In the genomic region with DNA sequence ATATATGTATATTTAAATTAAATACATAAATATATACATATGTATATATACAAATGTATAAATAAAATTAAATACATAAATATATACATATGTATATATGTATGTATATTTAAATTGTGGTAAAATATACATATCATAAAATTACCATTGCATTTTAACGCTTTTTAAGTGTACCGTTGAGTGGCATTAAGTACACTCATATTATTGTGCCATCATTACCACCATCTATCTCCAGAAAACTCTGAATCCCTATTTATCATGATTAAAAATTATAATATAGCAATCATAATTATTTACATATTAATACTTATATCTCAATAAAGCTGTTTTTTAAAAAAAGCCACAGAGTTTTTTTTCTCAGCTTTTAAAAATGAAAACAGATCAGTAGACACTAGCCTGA, we compare ENCODE assay signal across 30 cellular contexts.
"Had no signal": no experiment of that assay in that cellular context is flagged by ENCODE, and none has a peak within 500 bp of the region (broad histone marks: within the 10 kb centered on the region; RNA-seq: fewer than 3 reads in every experiment).

No MANE protein-coding gene starts in this region.

- H3K4me3 Mint-ChIP-seq: naive thymus-derived CD8-positive, alpha-beta T cell; natural killer cell treated with Interleukin-12 subunit alpha and Interleukin-12 subunit beta and Interleukin-15 and Interleukin-18, amount 100 ng/mL, for 72 hours; nephron progenitor cell; neural crest cell; stimulated activated memory B cell treated with anti-CD40 and anti-IgM and Interleukin-4, amounts not matched to agents 10 μg/mL and 1 μg/mL and 100 μg/mL, for 72 hours; stimulated activated naive CD8-positive, alpha-beta T cell treated with anti-CD3 and anti-CD28 coated beads, Interleukin-15, Interleukin-2, amounts not matched to agents 100 ng/mL and 50 ng/mL, for 24 hours had no signal

- DNase-seq: naive thymus-derived CD8-positive, alpha-beta T cell; nephron progenitor cell; nucleus accumbens; pancreas; psoas muscle; right cardiac atrium; right lobe of liver; sigmoid colon; small intestine; spleen; stimulated activated CD4-positive, alpha-beta T cell treated with anti-CD3 and anti-CD28 coated beads, Interleukin-12 subunit alpha, Interleukin-12 subunit beta, amount 100 ng/mL, for 4 hours; stimulated activated CD4-positive, alpha-beta T cell treated with anti-CD3 and anti-CD28 coated beads, Interleukin-1b, Interleukin-23, amount 100 ng/mL, for 48 hours; stimulated activated CD4-positive, alpha-beta T cell treated with anti-CD3 and anti-CD28 coated beads, Interleukin-4, amount 100 ng/mL, for 1 hour; stimulated activated CD4-positive, alpha-beta T cell treated with anti-CD3 and anti-CD28 coated beads, Interleukin-4, amount 100 ng/mL, for 4 hours; stimulated activated CD8-positive, alpha-beta memory T cell treated with anti-CD3 and anti-CD28 coated beads, Interleukin-4, amount 100 ng/mL, for 48 hours; stimulated activated naive CD4-positive, alpha-beta T cell treated with Interleukin-2 at 50 U/mL for 16 hours; stomach; thyroid gland; trophoblast cell; upper lobe of left lung had no signal

- ATAC-seq: naive thymus-derived CD8-positive, alpha-beta T cell; natural killer cell treated with Interleukin-12 subunit alpha and Interleukin-12 subunit beta and Interleukin-15 and Interleukin-18, amount 100 ng/mL, for 72 hours; pancreas; psoas muscle; right cardiac atrium; right lobe of liver; stimulated activated memory B cell treated with anti-CD40 and anti-IgM and Interleukin-4, amounts not matched to agents 10 μg/mL and 1 μg/mL and 100 μg/mL, for 72 hours had no signal

- H3K36me3 ChIP-seq: neutrophil, pancreas, right lobe of liver, sigmoid colon, spleen, stomach, thoracic aorta, thyroid gland, tibial nerve, upper lobe of left lung, vagina had no signal

- H3K4me1 Mint-ChIP-seq: nephron progenitor cell, neural crest cell had no signal

- H3K27ac Mint-ChIP-seq: naive thymus-derived CD8-positive, alpha-beta T cell; natural killer cell treated with Interleukin-12 subunit alpha and Interleukin-12 subunit beta and Interleukin-15 and Interleukin-18, amount 100 ng/mL, for 72 hours; nephron progenitor cell; progenitor cell of endocrine pancreas; stimulated activated memory B cell treated with anti-CD40 and anti-IgM and Interleukin-4, amounts not matched to agents 10 μg/mL and 1 μg/mL and 100 μg/mL, for 72 hours; stimulated activated naive CD8-positive, alpha-beta T cell treated with anti-CD3 and anti-CD28 coated beads, Interleukin-15, Interleukin-2, amounts not matched to agents 100 ng/mL and 50 ng/mL, for 24 hours had no signal

- H3K4me1 ChIP-seq: pancreas, psoas muscle, right lobe of liver, sigmoid colon, spleen, stomach, thyroid gland, upper lobe of left lung, vagina had no signal

- FAIRE-seq: pancreas, small intestine, urothelium cell line had no signal

- H3K27ac ChIP-seq: neutrophil, pancreas, psoas muscle, right lobe of liver, sigmoid colon, spleen, stomach, thoracic aorta, thyroid gland, tibial nerve, upper lobe of left lung, vagina had no signal

- H3K27me3 ChIP-seq: neutrophil, right lobe of liver, sigmoid colon, spleen, stomach, thyroid gland, tibial nerve, upper lobe of left lung, vagina had no signal

- H3K9me3 ChIP-seq: neutrophil, pancreas, psoas muscle, right lobe of liver, sigmoid colon, spleen, stomach, thoracic aorta, thyroid gland, tibial nerve, upper lobe of left lung, vagina had no signal

- H3K4me3 ChIP-seq: pancreas, psoas muscle, right lobe of liver, sigmoid colon, spleen, stomach, thoracic aorta, thyroid gland, tibial nerve, upper lobe of left lung, vagina had no signal

- H3K9me3 Mint-ChIP-seq: naive thymus-derived CD8-positive, alpha-beta T cell; natural killer cell treated with Interleukin-12 subunit alpha and Interleukin-12 subunit beta and Interleukin-15 and Interleukin-18, amount 100 ng/mL, for 72 hours; stimulated activated memory B cell treated with anti-CD40 and anti-IgM and Interleukin-4, amounts not matched to agents 10 μg/mL and 1 μg/mL and 100 μg/mL, for 72 hours; stimulated activated naive CD8-positive, alpha-beta T cell treated with anti-CD3 and anti-CD28 coated beads, Interleukin-15, Interleukin-2, amounts not matched to agents 100 ng/mL and 50 ng/mL, for 24 hours had no signal

- H3K36me3 Mint-ChIP-seq: naive thymus-derived CD8-positive, alpha-beta T cell; natural killer cell treated with Interleukin-12 subunit alpha and Interleukin-12 subunit beta and Interleukin-15 and Interleukin-18, amount 100 ng/mL, for 72 hours; stimulated activated memory B cell treated with anti-CD40 and anti-IgM and Interleukin-4, amounts not matched to agents 10 μg/mL and 1 μg/mL and 100 μg/mL, for 72 hours had no signal

- H3K27me3 Mint-ChIP-seq: naive thymus-derived CD8-positive, alpha-beta T cell; natural killer cell treated with Interleukin-12 subunit alpha and Interleukin-12 subunit beta and Interleukin-15 and Interleukin-18, amount 100 ng/mL, for 72 hours; progenitor cell of endocrine pancreas; stimulated activated memory B cell treated with anti-CD40 and anti-IgM and Interleukin-4, amounts not matched to agents 10 μg/mL and 1 μg/mL and 100 μg/mL, for 72 hours had no signal
